Comparison of ENCODE assay signal across 8 cellular contexts in the genomic region with DNA sequence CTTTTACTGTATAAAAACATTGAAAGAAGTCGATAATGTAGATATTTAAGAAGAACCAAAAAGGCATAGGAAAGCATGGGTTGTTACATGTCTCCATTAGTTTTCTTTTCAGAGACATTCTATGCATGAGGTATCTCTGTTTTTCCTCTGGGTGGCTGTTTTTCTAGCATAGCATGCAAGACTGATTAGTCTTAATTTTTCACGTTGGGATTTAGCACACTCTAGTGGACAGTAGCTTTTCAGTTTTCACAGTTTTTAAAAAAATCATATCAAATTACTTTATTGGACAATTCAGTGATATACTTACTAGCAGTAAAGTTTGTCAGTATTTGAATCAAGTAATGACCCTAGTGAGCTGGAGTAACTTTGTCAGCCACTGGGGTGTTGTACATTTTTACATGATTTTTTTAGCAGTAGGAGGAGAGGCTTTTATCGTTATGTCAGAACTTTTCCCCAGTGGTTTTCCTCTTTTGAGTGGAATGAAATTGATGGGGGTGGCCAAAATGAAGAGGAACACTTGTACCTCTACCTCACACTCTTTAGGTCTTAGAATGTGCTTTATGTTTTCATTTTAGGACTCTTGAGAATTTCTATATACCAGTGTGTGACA. TPM values are rescaled to one million over a fixed set of nuclear protein-coding genes. Genes with fewer than 3 reads are reported as not detected.
DNase-seq lines count a peak whose midpoint lies in the region; ATAC-seq, FAIRE-seq and TF ChIP-seq lines count a peak whose summit lies in the region.

No MANE protein-coding gene starts in this region.

- H3K27me3 Mint-ChIP-seq in neural crest cell (ENCODE audit: low read depth), result no peaks in the 10 kb centered on the region

- CTCF ChIA-PET in Panc1 (lab: Charles Lee), result no interaction called here

- H3K27ac ChIP-seq in Panc1 (ENCODE audit: low read length) (no peak overlapping the region), aorta (ENCODE audit: low read depth in 1 of 2, low read length in 2 of 2) (no peak overlapping the region)

- H3K4me3 ChIP-seq in Panc1 (ENCODE audit: low read depth in 2 of 2, low read length in 2 of 2), result no peak overlapping the region
- H3K4me3 ChIP-seq in epithelial cell of esophagus (ENCODE audit: low read length), result no peak overlapping the region
- no peak overlapping the region for H3K4me3 ChIP-seq in aorta (ENCODE audit: low read length in 2 of 2)

- TF ChIP-seq CTCF in Panc1 (IDR thresholded peaks at IDR 0.05), result peak; percentile 72; the same call in 1 of the 2 replicates
- TF ChIP-seq CTCF in epithelial cell of esophagus (IDR thresholded peaks at IDR 0.05; ENCODE audit: insufficient read depth, low read depth, low read length, missing control alignments), result peak; percentile 58
- TF ChIP-seq CTCF in neural crest cell (conservative IDR thresholded peaks at IDR 0.05), result peak; percentile 76

- H3K27ac Mint-ChIP-seq in neural crest cell (ENCODE audit: unreplicated experiment), result no peak overlapping the region

- intact Hi-C loops in Panc1 (cut with micrococcal nuclease; ENCODE audit: unreplicated experiment) (loop anchor here (5.0 kb wide), 1 partner anchor 312 kb away; no protein-coding TSS in a partner anchor), aorta (cut with DNase I) (loop anchor here (2.0 to 10.0 kb wide), 3 partner anchors 224 to 316 kb away; partner anchors contain the start of gene SEMA5B (in 1 of the 2))

- H3K4me1 Mint-ChIP-seq in neural crest cell, result peaks cover 4% of the 10 kb centered on the region

- ATAC-seq in Panc1 (peak; percentile 89), aorta (ENCODE audit: low FRiP score) (no peak), GM21528 (IDR thresholded peaks at IDR 0.05; ENCODE audit: low FRiP score, unreplicated experiment) (no peak), GM19328 (IDR thresholded peaks at IDR 0.05; ENCODE audit: unreplicated experiment) (no peak)

- H3K4me1 ChIP-seq in Panc1 (ENCODE audit: control insufficient read depth, insufficient read depth, low read length) (no peaks in the 10 kb centered on the region), aorta (ENCODE audit: control insufficient read depth in 1 of 2, insufficient read depth in 2 of 2, low read length in 2 of 2) (no peaks in the 10 kb centered on the region)

- H3K4me3 Mint-ChIP-seq in neural crest cell, result no peak overlapping the region

- H3K27me3 ChIP-seq in Panc1 (ENCODE audit: control insufficient read depth, insufficient read depth, low read length), result no peaks in the 10 kb centered on the region
- no peaks in the 10 kb centered on the region for H3K27me3 ChIP-seq in aorta (ENCODE audit: control insufficient read depth in 1 of 2, insufficient read depth in 2 of 2, low read length in 1 of 2)

- H3K36me3 ChIP-seq in Panc1 (ENCODE audit: control insufficient read depth, insufficient read depth, low read length), result no peaks in the 10 kb centered on the region
- no peaks in the 10 kb centered on the region for H3K36me3 ChIP-seq in aorta (ENCODE audit: control insufficient read depth in 1 of 2, insufficient read depth in 2 of 2, low read length in 1 of 2)

- 18 to 24% methylated on average over 3 of the region's 3 CpGs for WGBS in aorta, 2 donors

- POLR2A ChIA-PET in Panc1 (lab: Charles Lee), result no interaction called here

- BruUV-seq in Panc1 (replicated peaks; lab: Mats Ljungman, UMichigan), result no TSS peak

- no peaks in the 10 kb centered on the region for H3K9me3 ChIP-seq in Panc1 (ENCODE audit: control insufficient read depth, insufficient read depth, low read depth, low read length)
- no peaks in the 10 kb centered on the region for H3K9me3 ChIP-seq in aorta (ENCODE audit: control insufficient read depth, low read length)

- in situ Hi-C loops in Panc1 (cut with HindIII; ENCODE audit: low pct_unique_long_range_greater_than_20kb, low sequenced_read_pairs), result no loop called here

- DNase-seq in DMS 273 treated with DMSO at 0.1 percent for 48 hours (lab: John Stamatoyannopoulos, UW), result peak; percentile 79
- DNase-seq in HTR-8/SVneo (ENCODE audit: insufficient read length, low spot score), result peak; percentile 41
- peak; percentile 24 for DNase-seq in Panc1 (ENCODE audit: low read depth, low spot score)
- DNase-seq in epithelial cell of esophagus (ENCODE audit: low read depth), result peak; percentile 61
- no peak for DNase-seq in neural crest cell (ENCODE audit: low read depth, low spot score)
- no peak for DNase-seq in aorta

- peaks cover 2% of the 10 kb centered on the region for H3K36me3 Mint-ChIP-seq in neural crest cell (ENCODE audit: low read depth)

- FAIRE-seq in HTR-8/SVneo (lab: Jason Lieb, UNC), result no peak

- H3K9me3 Mint-ChIP-seq in neural crest cell, result no peaks in the 10 kb centered on the region

RNA-seq across cellular contexts. Expression of gene SEC22A, which starts 57.2 kb away (rescaled TPM):
- total RNA-seq in Panc1 (2021; ENCODE audit: unreplicated experiment) (22.7 TPM), neural crest cell (15.4 and 16.2 TPM in 2 replicates), aorta (10 to 100 TPM; 16.1 to 17.3 TPM)
- 17.8 TPM for polyA plus RNA-seq in Panc1 (2012; ENCODE audit: insufficient read length)
- 10 to 100 TPM; 10.2 to 11.0 TPM for polyA plus RNA-seq in aorta

Comparison
In these comparisons a context has a peak if more than half of its experiments do, and no peak if none do; other contexts are left out.
1. DNase-seq: peak in DMS 273 treated with DMSO at 0.1 percent for 48 hours (single experiment), HTR-8/SVneo (single experiment), Panc1 (single experiment) and epithelial cell of esophagus (single experiment); none in neural crest cell (single experiment) and aorta (0 of 2).
2. Peak in every context shown above with its lines, with median percentiles within 50 percentile points of each other: CTCF ChIP-seq.